ENCODE assay signal across 18 cellular contexts in genomic region chr2:39524756-39525635, GRCh38.
DNase-seq lines count a peak whose midpoint lies in the region; ATAC-seq and TF ChIP-seq lines count a peak whose summit lies in the region.
"Had no signal": no experiment of that assay in that cellular context is flagged by ENCODE, and none has a peak within 500 bp of the region (broad histone marks: within the 10 kb centered on the region; RNA-seq: fewer than 3 reads in every experiment).

No MANE protein-coding gene starts in this region.

- H3K4me3 ChIP-seq in WERI-Rb-1 (ENCODE audit: low read depth, low read length), result no peak overlapping the region
- H3K4me3 ChIP-seq: GM23338 had no signal

- POLR2A ChIA-PET in activated CD8-positive, alpha-beta T cell treated with anti-CD3 and anti-CD28 coated beads for 36 hours (lab: Charles Lee), result interaction anchor here (0.6 to 2.1 kb wide), 2 partner anchors 9 to 63 kb away, joined by 3 to 9 read pairs; no protein-coding TSS in a partner anchor

- DNase-seq in HCEC 1CT (peak; percentile 19), WERI-Rb-1 (peak; percentile 68), islet precursor cell (peak; percentile 59), DMS53 (lab: John Stamatoyannopoulos, UW) (no peak), ureter (ENCODE audit: low spot score) (no peak)
- no peak for DNase-seq in stimulated activated naive B cell treated with anti-CD40 and anti-IgM and Interleukin-4, amounts not matched to agents 10 μg/mL and 1 μg/mL and 100 μg/mL, for 72 hours
- no peak for DNase-seq in activated CD8-positive, alpha-beta T cell treated with anti-CD3 and anti-CD28 coated beads for 36 hours
- DNase-seq: activated CD8-positive, alpha-beta memory T cell treated with anti-CD3 and anti-CD28 coated beads, Interleukin-2, amount 50 U/mL, for 48 hours; activated naive CD4-positive, alpha-beta T cell treated with anti-CD3 and anti-CD28 coated beads for 36 hours; foreskin keratinocyte; GDM1; NCI-H1436 treated with DMSO at 0.1 percent for 48 hours; NCI-H510A treated with DMSO at 0.1 percent for 48 hours; stimulated activated CD4-positive, alpha-beta T cell treated with anti-CD3 and anti-CD28 coated beads, Interleukin-2, amount 100 ng/mL, for 24 hours; stimulated activated CD8-positive, alpha-beta memory T cell treated with anti-CD3 and anti-CD28 coated beads, Interleukin-4, amount 100 ng/mL, for 48 hours had no signal

- H3K9me3 Mint-ChIP-seq in stimulated activated naive B cell treated with anti-CD40 and anti-IgM and Interleukin-4, amounts not matched to agents 10 μg/mL and 1 μg/mL and 100 μg/mL, for 72 hours, result peaks cover 7 to 11% of the 10 kb centered on the region in 2 donors
- H3K9me3 Mint-ChIP-seq in activated CD8-positive, alpha-beta T cell treated with anti-CD3 and anti-CD28 coated beads for 36 hours, result peaks cover 3% of the 10 kb centered on the region

- H3K9me3 ChIP-seq in WERI-Rb-1 (ENCODE audit: severe bottlenecking), result peaks cover 6% of the 10 kb centered on the region

- H3K27ac ChIP-seq in WERI-Rb-1, result peak overlapping the region; percentile 8; the same call in 1 of the 2 replicates
- H3K27ac ChIP-seq: foreskin keratinocyte had no signal

- CTCF ChIA-PET in activated CD8-positive, alpha-beta T cell treated with anti-CD3 and anti-CD28 coated beads for 36 hours (lab: Charles Lee), result interaction anchor here (1.5 kb wide), 1 partner anchor 13 kb away, joined by 4 read pairs; no protein-coding TSS in a partner anchor

- H3K27me3 ChIP-seq in WERI-Rb-1 (ENCODE audit: insufficient read depth, low read depth, severe bottlenecking), result no peaks in the 10 kb centered on the region
- H3K27me3 ChIP-seq: foreskin keratinocyte had no signal

- H3K4me3 Mint-ChIP-seq in stimulated activated naive B cell treated with anti-CD40 and anti-IgM and Interleukin-4, amounts not matched to agents 10 μg/mL and 1 μg/mL and 100 μg/mL, for 72 hours, result no peak overlapping the region
- no peak overlapping the region for H3K4me3 Mint-ChIP-seq in activated CD8-positive, alpha-beta T cell treated with anti-CD3 and anti-CD28 coated beads for 36 hours
- H3K4me3 Mint-ChIP-seq: activated naive CD4-positive, alpha-beta T cell treated with anti-CD3 and anti-CD28 coated beads for 36 hours; GM23338; type B pancreatic cell had no signal

- H3K4me1 Mint-ChIP-seq in stimulated activated naive B cell treated with anti-CD40 and anti-IgM and Interleukin-4, amounts not matched to agents 10 μg/mL and 1 μg/mL and 100 μg/mL, for 72 hours, result peaks cover 31 to 43% of the 10 kb centered on the region in 2 donors
- H3K4me1 Mint-ChIP-seq in activated CD8-positive, alpha-beta T cell treated with anti-CD3 and anti-CD28 coated beads for 36 hours (ENCODE audit: low read depth), result no peaks in the 10 kb centered on the region

- no peak for TF ChIP-seq CTCF in WERI-Rb-1 (IDR thresholded peaks at IDR 0.05; ENCODE audit: low read depth, low read length)
- TF ChIP-seq CTCF in activated CD8-positive, alpha-beta T cell treated with anti-CD3 and anti-CD28 coated beads for 36 hours (IDR thresholded peaks at IDR 0.05), result no peak

- H3K36me3 ChIP-seq in WERI-Rb-1, result no peaks in the 10 kb centered on the region

- H3K27ac Mint-ChIP-seq in stimulated activated naive B cell treated with anti-CD40 and anti-IgM and Interleukin-4, amounts not matched to agents 10 μg/mL and 1 μg/mL and 100 μg/mL, for 72 hours, result no peak overlapping the region
- H3K27ac Mint-ChIP-seq in activated CD8-positive, alpha-beta T cell treated with anti-CD3 and anti-CD28 coated beads for 36 hours, result no peak overlapping the region
- H3K27ac Mint-ChIP-seq: activated naive CD4-positive, alpha-beta T cell treated with anti-CD3 and anti-CD28 coated beads for 36 hours; GM23338 had no signal

- intact Hi-C loops in activated CD8-positive, alpha-beta T cell treated with anti-CD3 and anti-CD28 coated beads for 36 hours (cut with micrococcal nuclease), result no loop called here

- H3K27me3 Mint-ChIP-seq in stimulated activated naive B cell treated with anti-CD40 and anti-IgM and Interleukin-4, amounts not matched to agents 10 μg/mL and 1 μg/mL and 100 μg/mL, for 72 hours, result no peaks in the 10 kb centered on the region
- H3K27me3 Mint-ChIP-seq in activated CD8-positive, alpha-beta T cell treated with anti-CD3 and anti-CD28 coated beads for 36 hours, result no peaks in the 10 kb centered on the region
- H3K27me3 Mint-ChIP-seq: type B pancreatic cell had no signal

- peaks cover 19 to 22% of the 10 kb centered on the region in 2 donors for H3K36me3 Mint-ChIP-seq in stimulated activated naive B cell treated with anti-CD40 and anti-IgM and Interleukin-4, amounts not matched to agents 10 μg/mL and 1 μg/mL and 100 μg/mL, for 72 hours
- peaks cover 3% of the 10 kb centered on the region for H3K36me3 Mint-ChIP-seq in activated CD8-positive, alpha-beta T cell treated with anti-CD3 and anti-CD28 coated beads for 36 hours (ENCODE audit: low read depth)

- peak; percentile 53 to 63 for ATAC-seq in stimulated activated naive B cell treated with anti-CD40 and anti-IgM and Interleukin-4, amounts not matched to agents 10 μg/mL and 1 μg/mL and 100 μg/mL, for 72 hours (replicated peaks)
- no peak for ATAC-seq in activated CD8-positive, alpha-beta T cell treated with anti-CD3 and anti-CD28 coated beads for 36 hours
- ATAC-seq: GM23338, Panc1 had no signal

Comparison
In these comparisons a context has a peak if more than half of its experiments do, and no peak if none do; other contexts are left out.
1. DNase-seq: peak in HCEC 1CT (single experiment), WERI-Rb-1 (single experiment) and islet precursor cell (single experiment); none in stimulated activated naive B cell treated with anti-CD40 and anti-IgM and Interleukin-4, amounts not matched to agents 10 μg/mL and 1 μg/mL and 100 μg/mL, for 72 hours (single experiment), DMS53 (single experiment), activated CD8-positive, alpha-beta T cell treated with anti-CD3 and anti-CD28 coated beads for 36 hours (single experiment) and ureter (single experiment).